ENCODE assay signal across 1 cellular context in the genomic region with DNA sequence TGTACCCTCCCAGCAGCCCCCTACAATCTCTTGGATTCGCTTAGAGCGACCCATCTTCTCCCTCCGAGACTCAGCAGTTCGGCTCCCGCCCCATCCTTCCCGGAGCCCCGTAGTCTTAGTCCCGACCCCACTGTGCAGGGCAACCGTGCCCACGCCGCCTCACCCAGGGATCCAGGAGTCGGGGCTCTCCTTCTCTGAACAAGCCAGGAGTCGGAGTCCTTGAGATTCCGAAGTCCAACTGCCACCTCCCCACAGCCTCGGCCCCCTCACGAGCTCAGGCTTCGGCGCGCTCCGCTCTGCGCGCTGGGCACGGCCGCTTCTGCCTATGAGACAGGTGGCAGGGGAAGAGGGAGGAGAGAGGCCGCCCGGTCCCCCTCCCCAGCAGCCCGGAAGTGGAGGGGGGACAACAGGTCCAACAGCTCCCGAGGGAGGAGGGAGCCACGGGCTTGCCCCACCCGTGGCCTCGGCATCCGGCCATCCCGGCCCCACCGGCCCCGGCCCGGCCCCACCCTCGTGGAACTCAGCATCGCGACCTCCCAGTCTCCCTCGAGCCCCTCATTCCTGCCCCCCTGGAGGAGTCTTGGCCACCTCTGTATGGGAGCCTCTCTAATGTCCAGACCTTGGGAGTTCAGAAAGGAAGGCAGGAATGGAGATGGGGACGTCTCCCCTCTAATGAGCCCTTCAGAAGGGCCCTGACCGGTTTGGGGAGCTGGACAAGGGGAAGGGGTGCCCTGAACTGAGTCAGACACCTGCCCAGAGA.
TF ChIP-seq lines count a peak whose summit lies in the region.

TSS of gene PHLDB3 (minus strand) at position 321 of the 760 bp plus-strand sequence. CDS start 628 bp downstream, outside the sequence.

TF ChIP-seq in K562, 482 proteins besides CTCF, POLR2A, EP300 and RAD21 (continued from another document):
- TF ChIP-seq ZBTB40 (IDR thresholded peaks at IDR 0.05) (peak; percentile 55), ZBTB40 (CRISPR knock-in tag; IDR thresholded peaks at IDR 0.05) (no peak), RBFOX2 (IDR thresholded peaks at IDR 0.05; ENCODE audit: low read depth, low read length) (peak; percentile 65), RBBP5 (IDR thresholded peaks at IDR 0.05; ENCODE audit: borderline replicate concordance, insufficient read depth, low read length, poor library complexity, severe bottlenecking) (no peak), CXXC5 (CRISPR knock-in tag; IDR thresholded peaks at IDR 0.05) (no peak), GABPA (tag; conservative IDR thresholded peaks at IDR 0.05; ENCODE audit: low read depth) (peak; percentile 72), BCLAF1 (IDR thresholded peaks at IDR 0.05; ENCODE audit: borderline replicate concordance in 1 of 2, control insufficient read depth in 1 of 2, low read depth in 2 of 2, low read length in 1 of 2) (no peak), ZFX (CRISPR knock-in tag; IDR thresholded peaks at IDR 0.05) (peak; percentile 37; the same call in 1 of the 2 replicates), TCF7L2 (IDR thresholded peaks at IDR 0.05; ENCODE audit: low read depth, low read length) (no peak), NR2C2 (CRISPR knock-in tag; IDR thresholded peaks at IDR 0.05) (no peak), NR2C2 (tag; IDR thresholded peaks at IDR 0.05) (peak; percentile 89; the same call in 1 of the 2 replicates), ZBTB11 (CRISPR knock-in tag; IDR thresholded peaks at IDR 0.05) (peak in 1 of 3 experiments; percentile 45; a peak in 4 of 6 replicates), NFRKB (IDR thresholded peaks at IDR 0.05; ENCODE audit: low read depth) (0 out of 2 replicates have a peak, but pooled peaks have one; percentile 9), SMAD3 (CRISPR knock-in tag; conservative IDR thresholded peaks at IDR 0.05) (no peak), NR2C1 (IDR thresholded peaks at IDR 0.05) (0 out of 2 replicates have a peak, but pooled peaks have one; percentile 14), NR2C1 (tag; IDR thresholded peaks at IDR 0.05) (no peak; the same call in 1 of the 2 replicates), FOXM1 (IDR thresholded peaks at IDR 0.05; ENCODE audit: low read depth) (no peak), FOXM1 (CRISPR knock-in tag; IDR thresholded peaks at IDR 0.05; ENCODE audit: low read depth) (no peak), ZNF41 (CRISPR knock-in tag; conservative IDR thresholded peaks at IDR 0.05) (no peak)
TF ChIP-seq in K562: peak in this region for 15.
